ENCODE assay signal across 28 cellular contexts in the genomic region with DNA sequence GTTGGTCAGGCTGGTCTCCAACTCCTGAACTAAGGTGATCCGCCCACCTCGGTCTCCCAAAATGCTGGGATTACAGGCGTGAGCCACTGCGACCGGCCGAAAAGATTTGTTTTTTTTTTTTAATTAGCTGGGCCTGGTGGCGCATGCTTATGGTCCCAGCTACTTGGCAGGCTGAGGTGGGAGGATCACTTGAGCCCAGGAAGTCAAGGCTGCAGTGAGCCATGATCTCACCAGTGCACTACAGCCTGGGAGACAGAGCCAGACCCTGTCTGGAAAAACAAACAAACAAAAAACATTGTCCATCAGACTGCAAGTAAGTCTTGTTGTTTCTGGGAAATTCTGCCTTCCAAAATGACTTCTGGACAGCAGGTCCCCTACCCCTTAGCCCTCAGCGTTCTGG.
"Had no signal": no experiment of that assay in that cellular context is flagged by ENCODE, and none has a peak within 500 bp of the region (broad histone marks: within the 10 kb centered on the region; RNA-seq: fewer than 3 reads in every experiment).

No MANE protein-coding gene starts in this region.

- H3K9me3 ChIP-seq: neutrophil, pancreas, psoas muscle, right lobe of liver, sigmoid colon, stomach, thoracic aorta, thyroid gland, upper lobe of right lung, uterus had no signal

- H3K4me1 Mint-ChIP-seq: neural crest cell; stimulated activated naive B cell treated with anti-CD40 and anti-IgM and Interleukin-4, amounts not matched to agents 10 μg/mL and 1 μg/mL and 100 μg/mL, for 72 hours had no signal

- H3K27ac ChIP-seq: neutrophil, pancreas, psoas muscle, right lobe of liver, sigmoid colon, stomach, thoracic aorta, thyroid gland, tibial nerve, upper lobe of right lung, uterus had no signal

- H3K4me1 ChIP-seq: pancreas, psoas muscle, right lobe of liver, sigmoid colon, stomach, thyroid gland, tibial nerve, upper lobe of right lung, uterus had no signal

- DNase-seq: naive thymus-derived CD8-positive, alpha-beta T cell; nephron progenitor cell; posterior cingulate gyrus; right lobe of liver; sigmoid colon; small intestine; stimulated activated CD4-positive, alpha-beta T cell treated with anti-CD3 and anti-CD28 coated beads, Interleukin-15, amount 100 ng/mL, for 24 hours; stimulated activated CD4-positive, alpha-beta T cell treated with anti-CD3 and anti-CD28 coated beads, Interleukin-2, amount 100 ng/mL, for 24 hours; stimulated activated CD4-positive, alpha-beta T cell treated with anti-CD3 and anti-CD28 coated beads, Interleukin-2, amount 100 ng/mL, for 48 hours; stimulated activated CD4-positive, alpha-beta T cell treated with anti-CD3 and anti-CD28 coated beads, Interleukin-4, amount 100 ng/mL, for 24 hours; stimulated activated naive B cell treated with anti-CD40 and anti-IgM and Interleukin-4, amounts not matched to agents 10 μg/mL and 1 μg/mL and 100 μg/mL, for 72 hours; stimulated activated naive CD4-positive, alpha-beta T cell treated with Interleukin-2 at 50 U/mL for 16 hours; stomach; thyroid gland; upper lobe of right lung; uterus had no signal

- H3K27me3 Mint-ChIP-seq: naive thymus-derived CD8-positive, alpha-beta T cell; natural killer cell treated with Interleukin-12 subunit alpha and Interleukin-12 subunit beta and Interleukin-15 and Interleukin-18, amount 100 ng/mL, for 72 hours; progenitor cell of endocrine pancreas; stimulated activated naive B cell treated with anti-CD40 and anti-IgM and Interleukin-4, amounts not matched to agents 10 μg/mL and 1 μg/mL and 100 μg/mL, for 72 hours; stimulated activated naive CD8-positive, alpha-beta T cell treated with anti-CD3 and anti-CD28 coated beads, Interleukin-15, Interleukin-2, amounts not matched to agents 100 ng/mL and 50 ng/mL, for 24 hours; type B pancreatic cell had no signal

- ATAC-seq: naive thymus-derived CD8-positive, alpha-beta T cell; pancreas; psoas muscle; right cardiac atrium; right lobe of liver; stimulated activated effector memory CD8-positive, alpha-beta T cell treated with anti-CD3 and anti-CD28 coated beads, Interleukin-12 subunit alpha, Interleukin-12 subunit beta, amount 100 ng/mL, for 72 hours; stimulated activated naive B cell treated with anti-CD40 and anti-IgM and Interleukin-4, amounts not matched to agents 10 μg/mL and 1 μg/mL and 100 μg/mL, for 72 hours; upper lobe of right lung had no signal

- H3K27me3 ChIP-seq: neutrophil, pancreas, right lobe of liver, sigmoid colon, stomach, thyroid gland, tibial nerve, upper lobe of right lung, uterus had no signal

- H3K27ac Mint-ChIP-seq: naive thymus-derived CD8-positive, alpha-beta T cell; natural killer cell treated with Interleukin-12 subunit alpha and Interleukin-12 subunit beta and Interleukin-15 and Interleukin-18, amount 100 ng/mL, for 72 hours; nephron progenitor cell; progenitor cell of endocrine pancreas; stimulated activated effector memory CD8-positive, alpha-beta T cell treated with anti-CD3 and anti-CD28 coated beads, Interleukin-12 subunit alpha, Interleukin-12 subunit beta, amount 100 ng/mL, for 72 hours; stimulated activated naive B cell treated with anti-CD40 and anti-IgM and Interleukin-4, amounts not matched to agents 10 μg/mL and 1 μg/mL and 100 μg/mL, for 72 hours; stimulated activated naive CD8-positive, alpha-beta T cell treated with anti-CD3 and anti-CD28 coated beads, Interleukin-15, Interleukin-2, amounts not matched to agents 100 ng/mL and 50 ng/mL, for 24 hours; type B pancreatic cell had no signal

- H3K9me3 Mint-ChIP-seq: natural killer cell treated with Interleukin-12 subunit alpha and Interleukin-12 subunit beta and Interleukin-15 and Interleukin-18, amount 100 ng/mL, for 72 hours; nephron progenitor cell; neural crest cell; stimulated activated effector memory CD8-positive, alpha-beta T cell treated with anti-CD3 and anti-CD28 coated beads, Interleukin-12 subunit alpha, Interleukin-12 subunit beta, amount 100 ng/mL, for 72 hours; stimulated activated naive B cell treated with anti-CD40 and anti-IgM and Interleukin-4, amounts not matched to agents 10 μg/mL and 1 μg/mL and 100 μg/mL, for 72 hours; stimulated activated naive CD8-positive, alpha-beta T cell treated with anti-CD3 and anti-CD28 coated beads, Interleukin-15, Interleukin-2, amounts not matched to agents 100 ng/mL and 50 ng/mL, for 24 hours; type B pancreatic cell had no signal

- H3K4me3 ChIP-seq: pancreas, psoas muscle, right lobe of liver, sigmoid colon, stomach, thoracic aorta, thyroid gland, tibial nerve, upper lobe of right lung, uterus had no signal

- H3K4me3 Mint-ChIP-seq: naive thymus-derived CD8-positive, alpha-beta T cell; natural killer cell treated with Interleukin-12 subunit alpha and Interleukin-12 subunit beta and Interleukin-15 and Interleukin-18, amount 100 ng/mL, for 72 hours; nephron progenitor cell; neural crest cell; stimulated activated effector memory CD8-positive, alpha-beta T cell treated with anti-CD3 and anti-CD28 coated beads, Interleukin-12 subunit alpha, Interleukin-12 subunit beta, amount 100 ng/mL, for 72 hours; stimulated activated naive B cell treated with anti-CD40 and anti-IgM and Interleukin-4, amounts not matched to agents 10 μg/mL and 1 μg/mL and 100 μg/mL, for 72 hours; stimulated activated naive CD8-positive, alpha-beta T cell treated with anti-CD3 and anti-CD28 coated beads, Interleukin-15, Interleukin-2, amounts not matched to agents 100 ng/mL and 50 ng/mL, for 24 hours; type B pancreatic cell had no signal

- H3K36me3 ChIP-seq: uterus had no signal
